19 cellular contexts compared by ENCODE assay signal in the genomic region with DNA sequence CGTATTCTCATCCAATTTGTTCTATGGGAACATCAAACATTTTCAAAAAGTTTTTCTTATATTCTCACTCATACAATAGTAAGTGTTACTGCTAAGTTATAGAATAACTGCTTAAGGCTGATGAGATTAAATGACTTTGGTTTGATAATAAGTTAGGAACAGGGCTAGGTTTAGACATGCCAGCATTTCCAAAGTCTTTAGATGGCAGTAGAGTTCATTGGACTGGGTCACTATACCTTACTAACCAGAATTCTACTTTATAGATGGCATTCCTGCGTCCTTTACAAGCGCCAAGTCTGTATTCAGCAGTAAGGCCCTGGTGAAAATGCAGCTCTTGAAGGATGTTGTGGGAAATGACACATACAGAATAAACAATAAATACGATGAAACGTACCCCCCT. TPM values are rescaled to one million over a fixed set of nuclear protein-coding genes. Genes with fewer than 3 reads are reported as not detected.
A peak's percentile ranks its signal among the peaks of the same experiment; 100 is the strongest.
DNase-seq lines count a peak whose midpoint lies in the region; ATAC-seq and TF ChIP-seq lines count a peak whose summit lies in the region.
"Had no signal": no experiment of that assay in that cellular context is flagged by ENCODE, and none has a peak within 500 bp of the region (broad histone marks: within the 10 kb centered on the region; RNA-seq: fewer than 3 reads in every experiment).

No MANE protein-coding gene starts in this region.

- H3K9me3 ChIP-seq in HCT116 (ENCODE audit: control insufficient read depth in 1 of 2, insufficient read depth in 1 of 2, low read depth in 1 of 2, low read length in 2 of 2): no peaks in the 10 kb centered on the region
- H3K9me3 ChIP-seq: HAP-1 had no signal

- BruUV-seq in HCT116 (replicated peaks; lab: Mats Ljungman, UMichigan): no TSS peak

- CTCF ChIA-PET in HCT116 (lab: Charles Lee): no interaction called here

- RAD21 ChIA-PET in HCT116 (lab: Charles Lee; ENCODE audit: low non-redundant PET in 1 of 2, low total read pairs in 2 of 2, uncharacterized antibody in 2 of 2, unreplicated experiment in 2 of 2): no interaction called here

- no peak overlapping the region for H3K27ac ChIP-seq in HCT116 (ENCODE audit: low read depth, low read length)

- no peak overlapping the region for H3K4me3 ChIP-seq in HCT116 (replicated peaks in 1 of 2; ENCODE audit: low read depth in 1 of 2, low read length in 2 of 2)
- no peak overlapping the region for H3K4me3 ChIP-seq in LNCaP clone FGC (ENCODE audit: low read depth, low read length)
- no peak overlapping the region for H3K4me3 ChIP-seq in epithelial cell of esophagus (ENCODE audit: low read length)
- H3K4me3 ChIP-seq: HAP-1, MG63 had no signal

- no peak overlapping the region for H3K9ac ChIP-seq in HCT116 (ENCODE audit: low read length)

- no peaks in the 10 kb centered on the region for H3K36me3 ChIP-seq in HCT116 (ENCODE audit: control insufficient read depth in 1 of 2, insufficient read depth in 2 of 2, low read length in 2 of 2)

- no peaks in the 10 kb centered on the region for H3K9me2 ChIP-seq in HCT116 (ENCODE audit: insufficient read depth)

- TF ChIP-seq CTCF in HCT116 (IDR thresholded peaks at IDR 0.05 in 2 of 3, conservative IDR thresholded peaks at IDR 0.05 in 1 of 3; ENCODE audit: borderline replicate concordance in 1 of 3, insufficient read depth in 1 of 3, low read depth in 2 of 3, low read length in 2 of 3) (no peak), LNCaP clone FGC (IDR thresholded peaks at IDR 0.05; ENCODE audit: control insufficient read depth, extremely low read depth, insufficient read depth) (0 out of 2 replicates have a peak, but pooled peaks have one; percentile 14), epithelial cell of esophagus (IDR thresholded peaks at IDR 0.05; ENCODE audit: insufficient read depth, low read depth, low read length, missing control alignments) (peak; percentile 15)

- TF ChIP-seq POLR2A in HCT116 (IDR thresholded peaks at IDR 0.05; ENCODE audit: borderline replicate concordance, extremely low read depth, insufficient read depth, insufficient read length): no peak

- no peaks in the 10 kb centered on the region for H4K20me1 ChIP-seq in HCT116 (ENCODE audit: insufficient read depth)

- no peaks in the 10 kb centered on the region for H3K79me2 ChIP-seq in HCT116 (ENCODE audit: insufficient read depth, low read length)

- intact Hi-C loops in HCT116 (cut with micrococcal nuclease): no loop called here

- no peaks in the 10 kb centered on the region for H3K27me3 ChIP-seq in HCT116 (ENCODE audit: insufficient read depth, low read length)
- H3K27me3 ChIP-seq: MG63 had no signal

- no peak overlapping the region for H2AFZ ChIP-seq in HCT116 (ENCODE audit: low read depth, low read length, poor library complexity, severe bottlenecking)

- no peaks in the 10 kb centered on the region for H3K4me1 ChIP-seq in HCT116 (ENCODE audit: control insufficient read depth in 1 of 2, insufficient read depth in 2 of 2, low read length in 2 of 2)
- H3K4me1 ChIP-seq: HAP-1 had no signal

- DNase-seq in HCT116 (ENCODE audit: low read depth, low spot score): no peak
- DNase-seq in LNCaP clone FGC (ENCODE audit: low read depth): peak; percentile 10
- peak; percentile 9 for DNase-seq in RKO (ENCODE audit: low spot score)
- DNase-seq in epithelial cell of esophagus (ENCODE audit: low read depth): no peak
- no peak for DNase-seq in NCI-H2196 (lab: John Stamatoyannopoulos, UW; ENCODE audit: unreplicated experiment)
- DNase-seq in dedifferentiated amniotic fluid mesenchymal stem cell (ENCODE audit: extremely low spot score): no peak
- DNase-seq: CD4-positive, alpha-beta T cell; COR-L47; DMS79; Kasumi-1; MG63; NCI-H1417 treated with DMSO at 0.1 percent for 48 hours; NCI-H187 treated with DMSO at 0.1 percent for 48 hours; NCI-H2171; NCI-H524 treated with DMSO at 0.1 percent for 48 hours; NCI-H82; T-helper 1 cell had no signal

- H3K4me2 ChIP-seq in HCT116 (ENCODE audit: low read length): no peak overlapping the region

- POLR2A ChIA-PET in HCT116 (lab: Charles Lee): no interaction called here

- TF ChIP-seq RAD21 in HCT116 (IDR thresholded peaks at IDR 0.05; ENCODE audit: low read depth): peak; percentile 21; the same call in 1 of the 2 replicates

- ATAC-seq in HCT116 (no peak), HG03097 (IDR thresholded peaks at IDR 0.05; ENCODE audit: low FRiP score, unreplicated experiment) (no peak)

TF ChIP-seq in HCT116, 20 proteins besides CTCF, POLR2A, EP300 and RAD21:
- TF ChIP-seq, protein P1, sequence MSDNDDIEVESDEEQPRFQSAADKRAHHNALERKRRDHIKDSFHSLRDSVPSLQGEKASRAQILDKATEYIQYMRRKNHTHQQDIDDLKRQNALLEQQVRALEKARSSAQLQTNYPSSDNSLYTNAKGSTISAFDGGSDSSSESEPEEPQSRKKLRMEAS (IDR thresholded peaks at IDR 0.05): no peak
- no peak for TF ChIP-seq SP1 (IDR thresholded peaks at IDR 0.05; ENCODE audit: low read depth)
- no peak for TF ChIP-seq SRF (IDR thresholded peaks at IDR 0.05; ENCODE audit: low read depth)
- TF ChIP-seq, protein P2, sequence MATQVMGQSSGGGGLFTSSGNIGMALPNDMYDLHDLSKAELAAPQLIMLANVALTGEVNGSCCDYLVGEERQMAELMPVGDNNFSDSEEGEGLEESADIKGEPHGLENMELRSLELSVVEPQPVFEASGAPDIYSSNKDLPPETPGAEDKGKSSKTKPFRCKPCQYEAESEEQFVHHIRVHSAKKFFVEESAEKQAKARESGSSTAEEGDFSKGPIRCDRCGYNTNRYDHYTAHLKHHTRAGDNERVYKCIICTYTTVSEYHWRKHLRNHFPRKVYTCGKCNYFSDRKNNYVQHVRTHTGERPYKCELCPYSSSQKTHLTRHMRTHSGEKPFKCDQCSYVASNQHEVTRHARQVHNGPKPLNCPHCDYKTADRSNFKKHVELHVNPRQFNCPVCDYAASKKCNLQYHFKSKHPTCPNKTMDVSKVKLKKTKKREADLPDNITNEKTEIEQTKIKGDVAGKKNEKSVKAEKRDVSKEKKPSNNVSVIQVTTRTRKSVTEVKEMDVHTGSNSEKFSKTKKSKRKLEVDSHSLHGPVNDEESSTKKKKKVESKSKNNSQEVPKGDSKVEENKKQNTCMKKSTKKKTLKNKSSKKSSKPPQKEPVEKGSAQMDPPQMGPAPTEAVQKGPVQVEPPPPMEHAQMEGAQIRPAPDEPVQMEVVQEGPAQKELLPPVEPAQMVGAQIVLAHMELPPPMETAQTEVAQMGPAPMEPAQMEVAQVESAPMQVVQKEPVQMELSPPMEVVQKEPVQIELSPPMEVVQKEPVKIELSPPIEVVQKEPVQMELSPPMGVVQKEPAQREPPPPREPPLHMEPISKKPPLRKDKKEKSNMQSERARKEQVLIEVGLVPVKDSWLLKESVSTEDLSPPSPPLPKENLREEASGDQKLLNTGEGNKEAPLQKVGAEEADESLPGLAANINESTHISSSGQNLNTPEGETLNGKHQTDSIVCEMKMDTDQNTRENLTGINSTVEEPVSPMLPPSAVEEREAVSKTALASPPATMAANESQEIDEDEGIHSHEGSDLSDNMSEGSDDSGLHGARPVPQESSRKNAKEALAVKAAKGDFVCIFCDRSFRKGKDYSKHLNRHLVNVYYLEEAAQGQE (IDR thresholded peaks at IDR 0.05; ENCODE audit: low read depth): no peak
- TF ChIP-seq EZH2 (IDR thresholded peaks at IDR 0.05): no peak
- no peak for TF ChIP-seq CBX3 (IDR thresholded peaks at IDR 0.05; ENCODE audit: low read depth)
- no peak for TF ChIP-seq TCF7L2 (IDR thresholded peaks at IDR 0.05; ENCODE audit: borderline replicate concordance, extremely low read depth, insufficient read depth, insufficient read length)
- no peak for TF ChIP-seq EZH2phosphoT487 (IDR thresholded peaks at IDR 0.05; ENCODE audit: borderline replicate concordance)
- TF ChIP-seq ZNF274 (IDR thresholded peaks at IDR 0.05; ENCODE audit: low read depth, low read length): no peak
- no peak for TF ChIP-seq JUND (IDR thresholded peaks at IDR 0.05)
- TF ChIP-seq FOSL1 (IDR thresholded peaks at IDR 0.05; ENCODE audit: low read depth): no peak
- no peak for TF ChIP-seq CEBPB (IDR thresholded peaks at IDR 0.05; ENCODE audit: low read depth)
- no peak for TF ChIP-seq SIN3A (IDR thresholded peaks at IDR 0.05; ENCODE audit: low read depth)

RNA-seq across cellular contexts. Expression of a gene that starts 21.7 kb away (rescaled TPM):
- total RNA-seq in HCT116 (2021; ENCODE audit: unreplicated experiment): not detected
- not detected in 2 replicates for polyA plus RNA-seq in HCT116 (2012)
- total RNA-seq: CD4-positive, alpha-beta T cell had no signal

Comparison
In these comparisons a context has a peak if more than half of its experiments do, and no peak if none do; other contexts are left out.
1. DNase-seq: peak in LNCaP clone FGC (single experiment) and RKO (single experiment); none in HCT116 (single experiment), epithelial cell of esophagus (single experiment), NCI-H2196 (single experiment) and dedifferentiated amniotic fluid mesenchymal stem cell (single experiment).
2. CTCF ChIP-seq: peak in LNCaP clone FGC (single experiment) and epithelial cell of esophagus (single experiment); none in HCT116 (0 of 3).